ENCODE assay signal across 1 cellular context in genomic region chr15:98798375-98798893, GRCh38.
TF ChIP-seq lines count a peak whose summit lies in the region.

No MANE protein-coding gene starts in this region.

TF ChIP-seq in SK-N-SH treated with all-trans-retinoic acid at 6 μM for 48 hours, 23 proteins besides CTCF, POLR2A, EP300 and RAD21:
- no peak for TF ChIP-seq CREB5 (CRISPR knock-in tag; IDR thresholded peaks at IDR 0.05; ENCODE audit: low read depth)
- no peak for TF ChIP-seq ZNF565 (CRISPR knock-in tag; conservative IDR thresholded peaks at IDR 0.05; ENCODE audit: low read depth)
- no peak for TF ChIP-seq SNAI2 (CRISPR knock-in tag; IDR thresholded peaks at IDR 0.05)
- TF ChIP-seq CSDC2 (CRISPR knock-in tag; IDR thresholded peaks at IDR 0.05): no peak
- no peak for TF ChIP-seq PATZ1 (CRISPR knock-in tag; IDR thresholded peaks at IDR 0.05; ENCODE audit: borderline replicate concordance)
